In the genomic region with DNA sequence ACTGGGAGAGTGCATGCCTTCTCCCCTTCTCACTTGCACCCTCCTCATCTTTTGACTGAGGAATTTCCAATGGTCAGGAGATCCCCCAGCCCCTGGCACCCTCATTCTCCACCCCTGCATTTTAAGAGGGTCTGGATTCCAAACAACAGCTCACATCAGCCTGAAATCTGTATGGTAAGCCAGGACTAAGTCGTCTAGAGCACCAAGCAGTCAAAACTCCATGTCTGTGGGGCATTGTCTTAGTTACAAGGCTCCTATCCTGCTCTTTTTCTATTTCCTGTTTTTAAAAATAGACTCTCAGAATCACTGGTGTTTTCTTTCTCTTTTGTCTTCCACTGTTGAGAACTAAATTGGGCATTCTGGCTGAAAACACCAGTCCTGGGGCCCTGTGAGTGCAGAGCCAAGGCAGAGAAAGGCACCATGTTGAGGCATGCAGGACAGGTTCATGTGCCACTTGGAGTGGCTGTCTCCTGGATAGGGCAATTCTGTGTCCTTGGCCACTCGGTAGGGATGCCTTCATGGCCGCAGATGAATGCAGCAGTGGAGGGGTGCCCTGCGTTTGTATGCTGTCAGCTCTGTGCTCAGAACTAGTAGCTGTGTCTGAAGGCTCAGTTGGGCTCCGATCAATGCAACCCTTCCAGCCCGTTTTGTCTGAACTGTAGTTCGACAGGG, we compare ENCODE assay signal across 17 cellular contexts.
"Had no signal": no experiment of that assay in that cellular context is flagged by ENCODE, and none has a peak within 500 bp of the region (broad histone marks: within the 10 kb centered on the region; RNA-seq: fewer than 3 reads in every experiment).

No MANE protein-coding gene starts in this region.

- H3K36me3 ChIP-seq: cardiac muscle cell, esophagus muscularis mucosa, heart right ventricle, left lung, transverse colon, vagina, WERI-Rb-1 had no signal

- H3K4me3 ChIP-seq: cardiac muscle cell, esophagus muscularis mucosa, heart right ventricle, left lung, transverse colon, vagina had no signal

- H3K9me3 ChIP-seq: esophagus muscularis mucosa, heart right ventricle, left lung, transverse colon, vagina had no signal

- H3K27me3 Mint-ChIP-seq: activated naive CD8-positive, alpha-beta T cell treated with anti-CD3 and anti-CD28 coated beads for 36 hours; dendritic cell treated with granulocyte-macrophage colony-stimulating factor and Interleukin-4, amounts not matched to agents 40 ng/mL and 50 ng/mL, for 4 days had no signal

- H3K9me3 Mint-ChIP-seq: activated naive CD8-positive, alpha-beta T cell treated with anti-CD3 and anti-CD28 coated beads for 36 hours; dendritic cell treated with granulocyte-macrophage colony-stimulating factor and Interleukin-4, amounts not matched to agents 40 ng/mL and 50 ng/mL, for 4 days; nephron had no signal

- H3K4me3 Mint-ChIP-seq: activated naive CD8-positive, alpha-beta T cell treated with anti-CD3 and anti-CD28 coated beads for 36 hours; dendritic cell treated with granulocyte-macrophage colony-stimulating factor and Interleukin-4, amounts not matched to agents 40 ng/mL and 50 ng/mL, for 4 days; nephron had no signal

- H3K27me3 ChIP-seq: cardiac muscle cell, left lung, transverse colon, vagina had no signal

- H3K4me1 ChIP-seq: left lung, transverse colon had no signal

- H3K27ac Mint-ChIP-seq: activated naive CD8-positive, alpha-beta T cell treated with anti-CD3 and anti-CD28 coated beads for 36 hours; dendritic cell treated with granulocyte-macrophage colony-stimulating factor and Interleukin-4, amounts not matched to agents 40 ng/mL and 50 ng/mL, for 4 days; nephron had no signal

- H3K4me1 Mint-ChIP-seq: activated naive CD8-positive, alpha-beta T cell treated with anti-CD3 and anti-CD28 coated beads for 36 hours had no signal

- FAIRE-seq: endothelial cell of umbilical vein had no signal

- DNase-seq: activated CD4-positive, alpha-beta T cell treated with anti-CD3 and anti-CD28 coated beads, Interleukin-2, amount 50 U/mL, for 4 hours; activated gamma-delta T cell treated with Interleukin-2 at 50 U/mL for 16 hours; activated naive CD8-positive, alpha-beta T cell treated with anti-CD3 and anti-CD28 coated beads for 36 hours; amniotic stem cell; effector CD8-positive, alpha-beta T cell; heart right ventricle; left lung; midbrain; stimulated activated naive CD4-positive, alpha-beta T cell treated with Interleukin-2 at 50 U/mL for 16 hours; transverse colon; WERI-Rb-1 had no signal

- ATAC-seq: heart right ventricle, left lung had no signal

- H3K27ac ChIP-seq: cardiac muscle cell, esophagus muscularis mucosa, heart right ventricle, left lung, transverse colon, vagina, WERI-Rb-1 had no signal
